13 cellular contexts compared by ENCODE assay signal in the genomic region with DNA sequence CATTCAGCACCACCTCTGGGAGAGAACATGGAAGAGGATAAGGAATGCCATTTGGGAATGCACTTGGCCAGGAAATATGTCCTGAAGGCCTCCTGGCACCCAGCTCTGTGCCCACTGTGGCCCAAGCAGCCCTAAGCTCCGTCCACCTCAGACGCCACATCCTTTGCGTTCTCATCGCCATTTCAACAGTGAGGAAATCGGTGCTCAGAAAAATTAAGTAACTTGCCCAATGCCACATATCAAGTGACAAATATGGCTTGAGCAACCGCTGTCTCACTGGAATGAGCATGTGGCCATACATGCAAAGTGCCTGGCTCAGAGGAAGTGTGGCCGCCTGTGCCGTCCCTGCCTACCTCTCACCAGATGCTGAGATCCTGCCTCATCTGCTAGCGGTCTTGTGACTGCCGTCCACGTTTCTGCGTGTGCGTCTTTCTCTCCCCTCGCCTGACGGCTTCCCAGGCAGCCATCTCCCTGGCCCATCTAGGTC. TPM values are rescaled to one million over a fixed set of nuclear protein-coding genes. Genes with fewer than 3 reads are reported as not detected.
DNase-seq lines count a peak whose midpoint lies in the region; ATAC-seq, FAIRE-seq and TF ChIP-seq lines count a peak whose summit lies in the region.
"Had no signal": no experiment of that assay in that cellular context is flagged by ENCODE, and none has a peak within 500 bp of the region (broad histone marks: within the 10 kb centered on the region; RNA-seq: fewer than 3 reads in every experiment).

No MANE protein-coding gene starts in this region.

- no peak overlapping the region for H3K56ac ChIP-seq in mesendoderm (ENCODE audit: low read length)

- no peak overlapping the region for H3K4me2 ChIP-seq in mesendoderm (ENCODE audit: low read length)

- peaks cover 6% of the 10 kb centered on the region for H3K79me1 ChIP-seq in mesendoderm (ENCODE audit: low read length)

- H3K23ac ChIP-seq in mesendoderm (ENCODE audit: low read length) = no peak overlapping the region

- H3K18ac ChIP-seq in mesendoderm (ENCODE audit: low read length) = no peak overlapping the region

- no peaks in the 10 kb centered on the region for H3K27me3 ChIP-seq in lung (ENCODE audit: control insufficient read depth, insufficient read depth)
- no peaks in the 10 kb centered on the region for H3K27me3 ChIP-seq in mesendoderm (ENCODE audit: insufficient read depth, low read length, poor library complexity)
- no peaks in the 10 kb centered on the region for H3K27me3 ChIP-seq in effector memory CD4-positive, alpha-beta T cell (replicated peaks; ENCODE audit: control insufficient read depth, insufficient read depth, low read length, poor library complexity, severe bottlenecking)

- H3K4ac ChIP-seq in mesendoderm (ENCODE audit: low read depth, low read length) = no peak overlapping the region

- H3K27ac ChIP-seq in lung (ENCODE audit: low read depth in 1 of 2, low read length in 1 of 2) (peak overlapping the region in 1 of 2 donors; percentile 84), mesendoderm (ENCODE audit: low read depth, low read length) (no peak overlapping the region)
- no peak overlapping the region for H3K27ac ChIP-seq in effector memory CD4-positive, alpha-beta T cell (ENCODE audit: insufficient read depth, low read length, poor library complexity, severe bottlenecking)

- H3K4me1 ChIP-seq in lung (ENCODE audit: control insufficient read depth in 2 of 2, insufficient read depth in 2 of 2, low read length in 2 of 2) (peaks cover 0 to 2% of the 10 kb centered on the region in 2 donors), mesendoderm (ENCODE audit: control insufficient read depth, low read depth, low read length) (no peaks in the 10 kb centered on the region)
- H3K4me1 ChIP-seq in effector memory CD4-positive, alpha-beta T cell (ENCODE audit: control insufficient read depth, insufficient read depth, low read length, poor library complexity, severe bottlenecking) = peaks cover 7% of the 10 kb centered on the region

- no peaks in the 10 kb centered on the region for H3K9me3 ChIP-seq in lung (ENCODE audit: control insufficient read depth in 2 of 2, insufficient read depth in 1 of 2, low read length in 1 of 2)
- no peaks in the 10 kb centered on the region for H3K9me3 ChIP-seq in effector memory CD4-positive, alpha-beta T cell (ENCODE audit: control insufficient read depth, low read length)

- H2BK15ac ChIP-seq in mesendoderm (replicated peaks; ENCODE audit: low read depth) = no peak overlapping the region

- no peak overlapping the region for H3K4me3 ChIP-seq in lung
- no peak overlapping the region for H3K4me3 ChIP-seq in mesendoderm (ENCODE audit: low read length)
- H3K4me3 ChIP-seq in effector memory CD4-positive, alpha-beta T cell (ENCODE audit: insufficient read depth, low read depth, low read length, poor library complexity, severe bottlenecking) = no peak overlapping the region

- no peak overlapping the region for H2AK5ac ChIP-seq in mesendoderm (ENCODE audit: low read length)

- H2BK5ac ChIP-seq in mesendoderm (ENCODE audit: low read length) = no peak overlapping the region

- no peak overlapping the region for H2BK120ac ChIP-seq in mesendoderm (ENCODE audit: low read depth, low read length)

- peak; percentile 43 for ATAC-seq in HG02571 (IDR thresholded peaks at IDR 0.05; ENCODE audit: unreplicated experiment)
- no peak for ATAC-seq in lung (ENCODE audit: insufficient read depth, low FRiP score)

- H3K79me2 ChIP-seq in mesendoderm (ENCODE audit: control insufficient read depth, insufficient read depth, low read length) = peaks cover 4% of the 10 kb centered on the region

- no peak overlapping the region for H4K8ac ChIP-seq in mesendoderm (ENCODE audit: low read depth, low read length)

- WGBS in lung, 2 donors = 31 to 67% methylated on average over 15 of the region's 15 CpGs
- WGBS in mesendoderm (ENCODE audit: extremely low coverage, insufficient coverage, low lambda C conversion rate) = no CpG with 5 or more reads among the region's 15 CpGs

- H3K9ac ChIP-seq in mesendoderm (ENCODE audit: low read length) = no peak overlapping the region

- DNase-seq in GM18507 (ENCODE audit: extremely low spot score, insufficient read length, low read depth) = no peak
- peak; percentile 94 to 99 for DNase-seq in NOMO-1 (lab: John Stamatoyannopoulos, UW; ENCODE audit: unreplicated experiment in 2 of 2)
- DNase-seq in lung (ENCODE audit: low spot score) = peak; percentile 65
- DNase-seq in stimulated activated CD4-positive, alpha-beta T cell treated with anti-CD3 and anti-CD28 coated beads, Interleukin-4, amount 100 ng/mL, for 24 hours = no peak
- DNase-seq in NCI-H774 (lab: John Stamatoyannopoulos, UW) = no peak
- DNase-seq in mesendoderm = no peak
- no peak for DNase-seq in effector memory CD4-positive, alpha-beta T cell
- DNase-seq: GOT3, hypothalamus, occipital lobe, SHP77 treated with DMSO at 0.1 percent for 48 hours had no signal

- FAIRE-seq in GM18507 (lab: Jason Lieb, UNC) = peak; percentile 91
- FAIRE-seq: D721Med had no signal

- H3K36me3 ChIP-seq in lung (ENCODE audit: control insufficient read depth in 2 of 2, insufficient read depth in 2 of 2, low read length in 2 of 2) (peaks cover 7 to 46% of the 10 kb centered on the region in 2 donors), mesendoderm (ENCODE audit: control insufficient read depth, insufficient read depth, low read length) (peaks cover 7% of the 10 kb centered on the region)
- peaks cover 48% of the 10 kb centered on the region for H3K36me3 ChIP-seq in effector memory CD4-positive, alpha-beta T cell (ENCODE audit: control insufficient read depth, insufficient read depth, low read length)

- no peak overlapping the region for H4K5ac ChIP-seq in mesendoderm (ENCODE audit: low read length)

- no peak for TF ChIP-seq CTCF in lung (IDR thresholded peaks at IDR 0.05; ENCODE audit: control extremely low read depth, extremely low read depth)

RNA-seq across cellular contexts. Expression of a gene that starts 1.0 kb away (rescaled TPM):
- total RNA-seq in lung = 10 to 100 TPM; 15.6 to 73.5 TPM
- 100 to 1,000 TPM in 1 of 2 donors, 10 to 100 TPM in 1; 22.0 to 146 TPM for polyA plus RNA-seq in lung
- polyA plus RNA-seq in mesendoderm (2013, experiment 1 of 2) = 8.2 TPM
- 7.6 TPM for polyA plus RNA-seq in mesendoderm (2013, experiment 2 of 2)

RNA-seq across cellular contexts. Expression of a gene that starts 6.2 kb away (rescaled TPM):
- 10 to 100 TPM; 64.9 to 82.4 TPM for total RNA-seq in lung
- 100 to 1,000 TPM in 1 of 2 donors, 10 to 100 TPM in 1; 63.2 to 110 TPM for polyA plus RNA-seq in lung
- polyA plus RNA-seq in mesendoderm (2013, experiment 1 of 2) = 74.4 TPM
- polyA plus RNA-seq in mesendoderm (2013, experiment 2 of 2) = 72.2 TPM

RNA-seq across cellular contexts. Expression of a gene that starts 13.2 kb away (rescaled TPM):
- total RNA-seq in lung = 100 to 1,000 TPM in 1 of 2 donors, 10 to 100 TPM in 1; 49.2 to 124 TPM
- 100 to 1,000 TPM in 1 of 2 donors, 10 to 100 TPM in 1; 65.5 to 102 TPM for polyA plus RNA-seq in lung
- polyA plus RNA-seq in mesendoderm (2013, experiment 1 of 2) = 117 TPM
- 119 TPM for polyA plus RNA-seq in mesendoderm (2013, experiment 2 of 2)

RNA-seq across cellular contexts. Expression of a gene that starts 37.2 kb away (rescaled TPM):
- 10 to 100 TPM; 36.5 to 38.3 TPM for total RNA-seq in lung
- 10 to 100 TPM; 18.7 to 24.1 TPM for polyA plus RNA-seq in lung
- polyA plus RNA-seq in mesendoderm (2013, experiment 1 of 2) = 305 TPM
- polyA plus RNA-seq in mesendoderm (2013, experiment 2 of 2) = 309 TPM

RNA-seq across cellular contexts. Expression of a gene that starts 43.8 kb away (rescaled TPM):
- 10 to 100 TPM; 49.0 to 92.3 TPM for total RNA-seq in lung
- polyA plus RNA-seq in lung = 100 to 1,000 TPM in 1 of 2 donors, 10 to 100 TPM in 1; 70.5 to 139 TPM
- polyA plus RNA-seq in mesendoderm (2013, experiment 1 of 2) = 34.2 TPM
- 33.5 TPM for polyA plus RNA-seq in mesendoderm (2013, experiment 2 of 2)

Comparison
In these comparisons a context has a peak if more than half of its experiments do, and no peak if none do; other contexts are left out.
1. DNase-seq: peak in NOMO-1 (2 of 2) and lung (single experiment); none in GM18507 (single experiment), stimulated activated CD4-positive, alpha-beta T cell treated with anti-CD3 and anti-CD28 coated beads, Interleukin-4, amount 100 ng/mL, for 24 hours (single experiment), NCI-H774 (single experiment), mesendoderm (single experiment) and effector memory CD4-positive, alpha-beta T cell (0 of 3).